ENCODE assay signal across 10 cellular contexts in the genomic region with DNA sequence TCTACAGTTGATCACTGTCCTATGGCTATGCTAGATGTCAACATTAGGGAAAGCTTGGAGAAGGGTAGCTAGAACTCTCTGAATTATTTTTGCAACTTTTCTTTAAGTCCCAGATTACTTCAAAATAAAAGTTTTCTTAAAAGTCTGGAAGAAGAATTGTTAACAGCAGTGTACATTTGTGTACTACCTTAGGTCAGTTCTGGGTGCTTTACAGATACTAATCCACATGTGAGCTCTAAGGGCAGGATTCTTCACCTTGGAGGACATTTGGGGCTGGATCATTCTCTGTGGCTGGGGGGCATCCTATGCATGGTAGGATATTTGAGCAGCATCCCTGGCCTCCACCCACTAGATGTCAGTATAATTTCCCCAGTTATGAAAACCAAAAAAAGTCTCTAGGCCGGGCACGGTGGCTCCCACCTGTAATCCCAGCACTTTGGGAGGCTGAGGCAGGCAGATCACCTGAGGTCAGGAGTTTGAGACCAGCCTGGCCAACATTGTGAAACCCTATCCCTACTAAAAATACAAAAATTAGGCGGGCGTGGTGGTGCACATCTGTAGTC. TPM values are rescaled to one million over a fixed set of nuclear protein-coding genes. Genes with fewer than 3 reads are reported as not detected.
DNase-seq lines count a peak whose midpoint lies in the region; ATAC-seq and TF ChIP-seq lines count a peak whose summit lies in the region.
"Had no signal": no experiment of that assay in that cellular context is flagged by ENCODE, and none has a peak within 500 bp of the region (broad histone marks: within the 10 kb centered on the region; RNA-seq: fewer than 3 reads in every experiment).

No MANE protein-coding gene starts in this region.

- no peak overlapping the region for H2AK5ac ChIP-seq in mesenchymal stem cell (ENCODE audit: low read length, severe bottlenecking)

- no peak for TF ChIP-seq EP300 in ovary (IDR thresholded peaks at IDR 0.05)

- peak; percentile 41 for DNase-seq in activated CD4-positive, alpha-beta T cell treated with anti-CD3 and anti-CD28 coated beads for 48 hours
- DNase-seq in activated CD4-positive, alpha-beta T cell treated with anti-CD3 and anti-CD28 coated beads for 1 hour, result no peak
- DNase-seq in HT1080 (ENCODE audit: low read depth), result peak; percentile 48
- DNase-seq in activated CD4-positive, alpha-beta T cell treated with anti-CD3 and anti-CD28 coated beads, Interleukin-2, amount 50 U/mL, for 48 hours, result peak; percentile 32 to 49
- DNase-seq in mesenchymal stem cell, result peak; percentile 18
- DNase-seq in ovary, result no peak
- DNase-seq in DMS153 treated with DMSO at 0.1 percent for 48 hours (lab: John Stamatoyannopoulos, UW; ENCODE audit: unreplicated experiment), result no peak
- DNase-seq: DMS79 had no signal

- H3K18ac ChIP-seq in mesenchymal stem cell (ENCODE audit: low read depth in 1 of 2, low read length in 2 of 2), result no peak overlapping the region

- H3K9me3 ChIP-seq in mesenchymal stem cell (ENCODE audit: control insufficient read depth, low read length) (no peaks in the 10 kb centered on the region), ovary (no peaks in the 10 kb centered on the region)

- no peak for TF ChIP-seq CTCF in ovary (IDR thresholded peaks at IDR 0.05)

- H2BK15ac ChIP-seq in mesenchymal stem cell (ENCODE audit: low read depth, poor library complexity, severe bottlenecking), result no peak overlapping the region

- H4K91ac ChIP-seq in mesenchymal stem cell (ENCODE audit: low read length), result no peak overlapping the region

- H3K4me3 ChIP-seq in mesenchymal stem cell (ENCODE audit: insufficient read depth in 1 of 2, low read depth in 1 of 2, low read length in 2 of 2) (no peak overlapping the region), ovary (no peak overlapping the region)

- no peak for TF ChIP-seq POLR2A in ovary (IDR thresholded peaks at IDR 0.05)

- no peak overlapping the region for H2BK12ac ChIP-seq in mesenchymal stem cell (ENCODE audit: low read length in 2 of 2)

- no peak overlapping the region for H3K27ac ChIP-seq in mesenchymal stem cell (ENCODE audit: low read length, poor library complexity, severe bottlenecking)
- H3K27ac ChIP-seq in ovary, result no peak overlapping the region

- no peak overlapping the region for H3K9ac ChIP-seq in mesenchymal stem cell (ENCODE audit: low read length)

- H2BK120ac ChIP-seq in mesenchymal stem cell (ENCODE audit: low read depth, low read length), result no peak overlapping the region

- no peak overlapping the region for H3K23ac ChIP-seq in mesenchymal stem cell (ENCODE audit: low read length in 2 of 2)

- intact Hi-C loops in ovary (cut with DNase I), result no loop called here

- 91% methylated on average over 4 of the region's 4 CpGs for WGBS in mesenchymal stem cell
- 71 to 80% (median 72%) methylated on average over 4 of the region's 4 CpGs for WGBS in ovary, 3 donors

- H2BK5ac ChIP-seq in mesenchymal stem cell (ENCODE audit: low read depth, low read length, poor library complexity, severe bottlenecking), result no peak overlapping the region

- H2AFZ ChIP-seq in mesenchymal stem cell (ENCODE audit: low read depth, low read length), result no peak overlapping the region

- peaks cover 7% of the 10 kb centered on the region for H3K79me1 ChIP-seq in mesenchymal stem cell (replicated peaks; ENCODE audit: low read length, poor library complexity, severe bottlenecking)

- no peak overlapping the region for H3K4ac ChIP-seq in mesenchymal stem cell (ENCODE audit: low read depth in 1 of 2, low read length in 2 of 2)

- H3K4me1 ChIP-seq in mesenchymal stem cell (ENCODE audit: control insufficient read depth, insufficient read depth, low read depth, low read length), result peaks cover 13% of the 10 kb centered on the region
- H3K4me1 ChIP-seq in ovary (ENCODE audit: insufficient read depth), result peaks cover 6% of the 10 kb centered on the region

- no peak for ATAC-seq in HG02852 (IDR thresholded peaks at IDR 0.05; ENCODE audit: unreplicated experiment)

- H4K8ac ChIP-seq in mesenchymal stem cell (ENCODE audit: low read length), result no peak overlapping the region

- no peak overlapping the region for H3K14ac ChIP-seq in mesenchymal stem cell (ENCODE audit: low read length in 2 of 2)

- no peak overlapping the region for H3K4me2 ChIP-seq in mesenchymal stem cell (ENCODE audit: low read length, poor library complexity, severe bottlenecking)

- H3K36me3 ChIP-seq in mesenchymal stem cell (ENCODE audit: control insufficient read depth in 1 of 2, insufficient read depth in 2 of 2, low read depth in 1 of 2, low read length in 2 of 2), result no peaks in the 10 kb centered on the region
- H3K36me3 ChIP-seq in ovary, result no peaks in the 10 kb centered on the region

- no peaks in the 10 kb centered on the region for H3K27me3 ChIP-seq in mesenchymal stem cell (ENCODE audit: control insufficient read depth in 1 of 2, insufficient read depth in 1 of 2, low read length in 2 of 2)
- H3K27me3 ChIP-seq in ovary, result no peaks in the 10 kb centered on the region

RNA-seq across cellular contexts. Expression of gene BRME1, which starts 2.8 kb away (rescaled TPM):
- 2.0 and 3.3 TPM in 2 replicates for total RNA-seq in HT1080 (2014; rRNA removed; shearing (Covaris generic))
- 0.55 and 0.97 TPM in 2 replicates for polyA plus RNA-seq in HT1080 (2015; cell fraction: cytosol; rRNA removed)
- polyA plus RNA-seq in HT1080 (2015; cell fraction: nucleus; rRNA removed), result 3.6 and 4.1 TPM in 2 replicates
- polyA plus RNA-seq in mesenchymal stem cell (2013, experiment 1 of 2), result 0.22 TPM
- polyA plus RNA-seq in mesenchymal stem cell (2013, experiment 2 of 2), result 0.22 TPM
- total RNA-seq in ovary, result 1 to 10 TPM; 1.3 to 3.7 (median 2.3) TPM
- 1 to 10 TPM in 1 of 2 donors, under 1 TPM in 1; 0.57 to 2.8 TPM for polyA plus RNA-seq in ovary

RNA-seq across cellular contexts. Expression of gene CC2D1A, which starts 2.9 kb away (rescaled TPM):
- total RNA-seq in HT1080 (2014; rRNA removed; shearing (Covaris generic)), result 16.8 and 19.7 TPM in 2 replicates
- polyA plus RNA-seq in HT1080 (2015; cell fraction: cytosol; rRNA removed), result 15.0 and 15.7 TPM in 2 replicates
- 45.3 and 50.4 TPM in 2 replicates for polyA plus RNA-seq in HT1080 (2015; cell fraction: nucleus; rRNA removed)
- 15.2 TPM for polyA plus RNA-seq in mesenchymal stem cell (2013, experiment 1 of 2)
- polyA plus RNA-seq in mesenchymal stem cell (2013, experiment 2 of 2), result 15.0 TPM
- 10 to 100 TPM; 21.0 to 38.1 (median 29.7) TPM for total RNA-seq in ovary
- 10 to 100 TPM; 13.1 to 24.1 TPM for polyA plus RNA-seq in ovary

RNA-seq across cellular contexts. Expression of gene NANOS3, which starts 26.1 kb away (rescaled TPM):
- not detected in 2 replicates for total RNA-seq in HT1080 (2014; rRNA removed; shearing (Covaris generic))
- not detected in 2 replicates for polyA plus RNA-seq in HT1080 (2015; cell fraction: cytosol; rRNA removed)
- not detected in 2 replicates for polyA plus RNA-seq in HT1080 (2015; cell fraction: nucleus; rRNA removed)
- 1.4 TPM for polyA plus RNA-seq in mesenchymal stem cell (2013, experiment 1 of 2)
- polyA plus RNA-seq in mesenchymal stem cell (2013, experiment 2 of 2), result 3.1 TPM
- 1 to 10 TPM in 3 of 7 donors, under 1 TPM in 1, not detected in 3; 0.98 to 2.4 (median 1.3) TPM for total RNA-seq in ovary
- under 1 TPM in 1 of 2 donors, not detected in 1; 0.30 TPM for polyA plus RNA-seq in ovary
- total RNA-seq: mononuclear cell had no signal

RNA-seq across cellular contexts. Expression of gene PODNL1, which starts 35.1 kb away (rescaled TPM):
- 0.23 and 0.37 TPM in 2 replicates for total RNA-seq in HT1080 (2014; rRNA removed; shearing (Covaris generic))
- 1.1 and 2.4 TPM in 2 replicates for polyA plus RNA-seq in HT1080 (2015; cell fraction: cytosol; rRNA removed)
- polyA plus RNA-seq in HT1080 (2015; cell fraction: nucleus; rRNA removed), result 2.0 and 4.5 TPM in 2 replicates
- 4.7 TPM for polyA plus RNA-seq in mesenchymal stem cell (2013, experiment 1 of 2)
- 3.7 TPM for polyA plus RNA-seq in mesenchymal stem cell (2013, experiment 2 of 2)
- 1 to 10 TPM in 5 of 7 donors, under 1 TPM in 2; 0.48 to 3.8 (median 1.4) TPM for total RNA-seq in ovary
- 1 to 10 TPM in 1 of 2 donors, under 1 TPM in 1; 0.63 to 3.7 TPM for polyA plus RNA-seq in ovary
- total RNA-seq: mononuclear cell had no signal

RNA-seq across cellular contexts. Expression of gene DCAF15, which starts 49.2 kb away (rescaled TPM):
- 35.0 and 44.0 TPM in 2 replicates for total RNA-seq in HT1080 (2014; rRNA removed; shearing (Covaris generic))
- 20.5 and 22.4 TPM in 2 replicates for polyA plus RNA-seq in HT1080 (2015; cell fraction: cytosol; rRNA removed)
- polyA plus RNA-seq in HT1080 (2015; cell fraction: nucleus; rRNA removed), result 84.8 and 95.0 TPM in 2 replicates
- polyA plus RNA-seq in mesenchymal stem cell (2013, experiment 1 of 2), result 14.8 TPM
- 14.2 TPM for polyA plus RNA-seq in mesenchymal stem cell (2013, experiment 2 of 2)
- 10 to 100 TPM; 11.1 to 28.0 (median 23.4) TPM for total RNA-seq in ovary
- polyA plus RNA-seq in ovary, result 10 to 100 TPM in 1 of 2 donors, 1 to 10 TPM in 1; 5.0 to 29.1 TPM

Comparison
In these comparisons a context has a peak if more than half of its experiments do, and no peak if none do; other contexts are left out.
1. DNase-seq: peak in activated CD4-positive, alpha-beta T cell treated with anti-CD3 and anti-CD28 coated beads for 48 hours (single experiment), HT1080 (single experiment), activated CD4-positive, alpha-beta T cell treated with anti-CD3 and anti-CD28 coated beads, Interleukin-2, amount 50 U/mL, for 48 hours (2 of 2) and mesenchymal stem cell (single experiment); none in activated CD4-positive, alpha-beta T cell treated with anti-CD3 and anti-CD28 coated beads for 1 hour (single experiment), ovary (0 of 5) and DMS153 treated with DMSO at 0.1 percent for 48 hours (single experiment).